In genomic region chr12:6118891-6119568, GRCh38 we compare ENCODE assay signal across 1 cellular context.
TF ChIP-seq lines count a peak whose summit lies in the region.

No MANE protein-coding gene starts in this region.

TF ChIP-seq in H1, 55 proteins besides CTCF, POLR2A, EP300 and RAD21:
- no peak for TF ChIP-seq SAP30 (IDR thresholded peaks at IDR 0.05; ENCODE audit: insufficient read depth, insufficient replicate concordance, low read length)
- no peak for TF ChIP-seq JUN (IDR thresholded peaks at IDR 0.05; ENCODE audit: low read depth, low read length)
TF ChIP-seq in H1: peak in this region for 0.
